ENCODE assay signal across 1 cellular context in the genomic region with DNA sequence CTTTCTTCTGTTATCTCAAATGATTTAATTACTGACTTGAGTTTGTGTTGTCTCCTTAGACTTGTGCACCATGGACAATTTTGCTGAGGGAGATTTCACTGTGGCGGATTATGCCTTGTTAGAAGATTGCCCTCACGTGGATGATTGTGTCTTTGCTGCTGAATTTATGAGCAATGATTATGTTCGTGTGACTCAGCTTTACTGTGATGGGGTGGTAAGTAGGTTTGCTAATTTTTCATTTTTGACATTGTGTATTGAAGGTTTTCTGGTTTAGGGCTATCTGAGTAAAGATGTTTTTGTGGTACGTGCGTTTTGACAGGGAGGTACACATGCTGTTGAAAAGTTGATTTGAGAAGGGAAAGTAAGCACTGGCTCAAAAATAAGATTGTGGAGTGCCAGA.
TF ChIP-seq lines count a peak whose summit lies in the region.

No MANE protein-coding gene starts in this region.

TF ChIP-seq in K562, 482 proteins besides CTCF, POLR2A, EP300 and RAD21 (continued from another document and continues in another):
- TF ChIP-seq, protein P1, sequence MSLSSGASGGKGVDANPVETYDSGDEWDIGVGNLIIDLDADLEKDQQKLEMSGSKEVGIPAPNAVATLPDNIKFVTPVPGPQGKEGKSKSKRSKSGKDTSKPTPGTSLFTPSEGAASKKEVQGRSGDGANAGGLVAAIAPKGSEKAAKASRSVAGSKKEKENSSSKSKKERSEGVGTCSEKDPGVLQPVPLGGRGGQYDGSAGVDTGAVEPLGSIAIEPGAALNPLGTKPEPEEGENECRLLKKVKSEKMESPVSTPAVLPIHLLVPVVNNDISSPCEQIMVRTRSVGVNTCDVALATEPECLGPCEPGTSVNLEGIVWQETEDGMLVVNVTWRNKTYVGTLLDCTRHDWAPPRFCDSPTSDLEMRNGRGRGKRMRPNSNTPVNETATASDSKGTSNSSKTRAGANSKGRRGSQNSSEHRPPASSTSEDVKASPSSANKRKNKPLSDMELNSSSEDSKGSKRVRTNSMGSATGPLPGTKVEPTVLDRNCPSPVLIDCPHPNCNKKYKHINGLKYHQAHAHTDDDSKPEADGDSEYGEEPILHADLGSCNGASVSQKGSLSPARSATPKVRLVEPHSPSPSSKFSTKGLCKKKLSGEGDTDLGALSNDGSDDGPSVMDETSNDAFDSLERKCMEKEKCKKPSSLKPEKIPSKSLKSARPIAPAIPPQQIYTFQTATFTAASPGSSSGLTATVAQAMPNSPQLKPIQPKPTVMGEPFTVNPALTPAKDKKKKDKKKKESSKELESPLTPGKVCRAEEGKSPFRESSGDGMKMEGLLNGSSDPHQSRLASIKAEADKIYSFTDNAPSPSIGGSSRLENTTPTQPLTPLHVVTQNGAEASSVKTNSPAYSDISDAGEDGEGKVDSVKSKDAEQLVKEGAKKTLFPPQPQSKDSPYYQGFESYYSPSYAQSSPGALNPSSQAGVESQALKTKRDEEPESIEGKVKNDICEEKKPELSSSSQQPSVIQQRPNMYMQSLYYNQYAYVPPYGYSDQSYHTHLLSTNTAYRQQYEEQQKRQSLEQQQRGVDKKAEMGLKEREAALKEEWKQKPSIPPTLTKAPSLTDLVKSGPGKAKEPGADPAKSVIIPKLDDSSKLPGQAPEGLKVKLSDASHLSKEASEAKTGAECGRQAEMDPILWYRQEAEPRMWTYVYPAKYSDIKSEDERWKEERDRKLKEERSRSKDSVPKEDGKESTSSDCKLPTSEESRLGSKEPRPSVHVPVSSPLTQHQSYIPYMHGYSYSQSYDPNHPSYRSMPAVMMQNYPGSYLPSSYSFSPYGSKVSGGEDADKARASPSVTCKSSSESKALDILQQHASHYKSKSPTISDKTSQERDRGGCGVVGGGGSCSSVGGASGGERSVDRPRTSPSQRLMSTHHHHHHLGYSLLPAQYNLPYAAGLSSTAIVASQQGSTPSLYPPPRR (CRISPR knock-in tag; IDR thresholded peaks at IDR 0.05; ENCODE audit: borderline replicate concordance), result no peak
- TF ChIP-seq CGGBP1 (CRISPR knock-in tag; IDR thresholded peaks at IDR 0.05) (no peak), MAFG (tag; conservative IDR thresholded peaks at IDR 0.05) (peak; percentile 95), GMEB1 (CRISPR knock-in tag; IDR thresholded peaks at IDR 0.05) (no peak), HDGF (IDR thresholded peaks at IDR 0.05) (0 out of 2 replicates have a peak, but pooled peaks have one; percentile 58), ARID2 (IDR thresholded peaks at IDR 0.05) (peak; percentile 51; the same call in 1 of the 2 replicates), ZNF764 (CRISPR knock-in tag; IDR thresholded peaks at IDR 0.05; ENCODE audit: low read depth) (peak; percentile 79; the same call in 1 of the 2 replicates), MLLT1 (IDR thresholded peaks at IDR 0.05) (peak in 1 of 2 experiments; percentile 40; a peak in 1 of 4 replicates), SMAD4 (CRISPR knock-in tag; conservative IDR thresholded peaks at IDR 0.05) (no peak), NFATC3 (IDR thresholded peaks at IDR 0.05) (no peak), CC2D1A (IDR thresholded peaks at IDR 0.05) (0 out of 2 replicates have a peak, but pooled peaks have one; percentile 33), ZNF511 (CRISPR knock-in tag; IDR thresholded peaks at IDR 0.05) (no peak), NKRF (IDR thresholded peaks at IDR 0.05; ENCODE audit: borderline replicate concordance) (peak; percentile 41; the same call in 1 of the 2 replicates), CBX1 (IDR thresholded peaks at IDR 0.05; ENCODE audit: low read depth) (no peak), PRMT5 (CRISPR knock-in tag; IDR thresholded peaks at IDR 0.05) (no peak), IFI16 (CRISPR knock-in tag; IDR thresholded peaks at IDR 0.05) (no peak), ATF4 (CRISPR knock-in tag; IDR thresholded peaks at IDR 0.05) (no peak), SAFB2 (IDR thresholded peaks at IDR 0.05; ENCODE audit: borderline replicate concordance, low read depth, low read length, severe bottlenecking) (no peak), ZNF41 (CRISPR knock-in tag; conservative IDR thresholded peaks at IDR 0.05) (no peak), SMARCA5 (IDR thresholded peaks at IDR 0.05) (0 out of 2 replicates have a peak, but pooled peaks have one; percentile 32), MBD2 (IDR thresholded peaks at IDR 0.05; ENCODE audit: borderline replicate concordance, low read depth) (no peak), SOX6 (IDR thresholded peaks at IDR 0.05) (peak; percentile 52; the same call in 1 of the 2 replicates), ELF4 (CRISPR knock-in tag; IDR thresholded peaks at IDR 0.05) (peak; percentile 56; the same call in 1 of the 2 replicates), PHF21A (IDR thresholded peaks at IDR 0.05; ENCODE audit: borderline replicate concordance, low read depth) (no peak), GATAD2A (IDR thresholded peaks at IDR 0.05) (no peak)
- TF ChIP-seq, protein P2, sequence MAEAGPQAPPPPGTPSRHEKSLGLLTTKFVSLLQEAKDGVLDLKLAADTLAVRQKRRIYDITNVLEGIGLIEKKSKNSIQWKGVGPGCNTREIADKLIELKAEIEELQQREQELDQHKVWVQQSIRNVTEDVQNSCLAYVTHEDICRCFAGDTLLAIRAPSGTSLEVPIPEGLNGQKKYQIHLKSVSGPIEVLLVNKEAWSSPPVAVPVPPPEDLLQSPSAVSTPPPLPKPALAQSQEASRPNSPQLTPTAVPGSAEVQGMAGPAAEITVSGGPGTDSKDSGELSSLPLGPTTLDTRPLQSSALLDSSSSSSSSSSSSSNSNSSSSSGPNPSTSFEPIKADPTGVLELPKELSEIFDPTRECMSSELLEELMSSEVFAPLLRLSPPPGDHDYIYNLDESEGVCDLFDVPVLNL (CRISPR knock-in tag; IDR thresholded peaks at IDR 0.05; ENCODE audit: low read depth), result no peak
- TF ChIP-seq, protein P3, sequence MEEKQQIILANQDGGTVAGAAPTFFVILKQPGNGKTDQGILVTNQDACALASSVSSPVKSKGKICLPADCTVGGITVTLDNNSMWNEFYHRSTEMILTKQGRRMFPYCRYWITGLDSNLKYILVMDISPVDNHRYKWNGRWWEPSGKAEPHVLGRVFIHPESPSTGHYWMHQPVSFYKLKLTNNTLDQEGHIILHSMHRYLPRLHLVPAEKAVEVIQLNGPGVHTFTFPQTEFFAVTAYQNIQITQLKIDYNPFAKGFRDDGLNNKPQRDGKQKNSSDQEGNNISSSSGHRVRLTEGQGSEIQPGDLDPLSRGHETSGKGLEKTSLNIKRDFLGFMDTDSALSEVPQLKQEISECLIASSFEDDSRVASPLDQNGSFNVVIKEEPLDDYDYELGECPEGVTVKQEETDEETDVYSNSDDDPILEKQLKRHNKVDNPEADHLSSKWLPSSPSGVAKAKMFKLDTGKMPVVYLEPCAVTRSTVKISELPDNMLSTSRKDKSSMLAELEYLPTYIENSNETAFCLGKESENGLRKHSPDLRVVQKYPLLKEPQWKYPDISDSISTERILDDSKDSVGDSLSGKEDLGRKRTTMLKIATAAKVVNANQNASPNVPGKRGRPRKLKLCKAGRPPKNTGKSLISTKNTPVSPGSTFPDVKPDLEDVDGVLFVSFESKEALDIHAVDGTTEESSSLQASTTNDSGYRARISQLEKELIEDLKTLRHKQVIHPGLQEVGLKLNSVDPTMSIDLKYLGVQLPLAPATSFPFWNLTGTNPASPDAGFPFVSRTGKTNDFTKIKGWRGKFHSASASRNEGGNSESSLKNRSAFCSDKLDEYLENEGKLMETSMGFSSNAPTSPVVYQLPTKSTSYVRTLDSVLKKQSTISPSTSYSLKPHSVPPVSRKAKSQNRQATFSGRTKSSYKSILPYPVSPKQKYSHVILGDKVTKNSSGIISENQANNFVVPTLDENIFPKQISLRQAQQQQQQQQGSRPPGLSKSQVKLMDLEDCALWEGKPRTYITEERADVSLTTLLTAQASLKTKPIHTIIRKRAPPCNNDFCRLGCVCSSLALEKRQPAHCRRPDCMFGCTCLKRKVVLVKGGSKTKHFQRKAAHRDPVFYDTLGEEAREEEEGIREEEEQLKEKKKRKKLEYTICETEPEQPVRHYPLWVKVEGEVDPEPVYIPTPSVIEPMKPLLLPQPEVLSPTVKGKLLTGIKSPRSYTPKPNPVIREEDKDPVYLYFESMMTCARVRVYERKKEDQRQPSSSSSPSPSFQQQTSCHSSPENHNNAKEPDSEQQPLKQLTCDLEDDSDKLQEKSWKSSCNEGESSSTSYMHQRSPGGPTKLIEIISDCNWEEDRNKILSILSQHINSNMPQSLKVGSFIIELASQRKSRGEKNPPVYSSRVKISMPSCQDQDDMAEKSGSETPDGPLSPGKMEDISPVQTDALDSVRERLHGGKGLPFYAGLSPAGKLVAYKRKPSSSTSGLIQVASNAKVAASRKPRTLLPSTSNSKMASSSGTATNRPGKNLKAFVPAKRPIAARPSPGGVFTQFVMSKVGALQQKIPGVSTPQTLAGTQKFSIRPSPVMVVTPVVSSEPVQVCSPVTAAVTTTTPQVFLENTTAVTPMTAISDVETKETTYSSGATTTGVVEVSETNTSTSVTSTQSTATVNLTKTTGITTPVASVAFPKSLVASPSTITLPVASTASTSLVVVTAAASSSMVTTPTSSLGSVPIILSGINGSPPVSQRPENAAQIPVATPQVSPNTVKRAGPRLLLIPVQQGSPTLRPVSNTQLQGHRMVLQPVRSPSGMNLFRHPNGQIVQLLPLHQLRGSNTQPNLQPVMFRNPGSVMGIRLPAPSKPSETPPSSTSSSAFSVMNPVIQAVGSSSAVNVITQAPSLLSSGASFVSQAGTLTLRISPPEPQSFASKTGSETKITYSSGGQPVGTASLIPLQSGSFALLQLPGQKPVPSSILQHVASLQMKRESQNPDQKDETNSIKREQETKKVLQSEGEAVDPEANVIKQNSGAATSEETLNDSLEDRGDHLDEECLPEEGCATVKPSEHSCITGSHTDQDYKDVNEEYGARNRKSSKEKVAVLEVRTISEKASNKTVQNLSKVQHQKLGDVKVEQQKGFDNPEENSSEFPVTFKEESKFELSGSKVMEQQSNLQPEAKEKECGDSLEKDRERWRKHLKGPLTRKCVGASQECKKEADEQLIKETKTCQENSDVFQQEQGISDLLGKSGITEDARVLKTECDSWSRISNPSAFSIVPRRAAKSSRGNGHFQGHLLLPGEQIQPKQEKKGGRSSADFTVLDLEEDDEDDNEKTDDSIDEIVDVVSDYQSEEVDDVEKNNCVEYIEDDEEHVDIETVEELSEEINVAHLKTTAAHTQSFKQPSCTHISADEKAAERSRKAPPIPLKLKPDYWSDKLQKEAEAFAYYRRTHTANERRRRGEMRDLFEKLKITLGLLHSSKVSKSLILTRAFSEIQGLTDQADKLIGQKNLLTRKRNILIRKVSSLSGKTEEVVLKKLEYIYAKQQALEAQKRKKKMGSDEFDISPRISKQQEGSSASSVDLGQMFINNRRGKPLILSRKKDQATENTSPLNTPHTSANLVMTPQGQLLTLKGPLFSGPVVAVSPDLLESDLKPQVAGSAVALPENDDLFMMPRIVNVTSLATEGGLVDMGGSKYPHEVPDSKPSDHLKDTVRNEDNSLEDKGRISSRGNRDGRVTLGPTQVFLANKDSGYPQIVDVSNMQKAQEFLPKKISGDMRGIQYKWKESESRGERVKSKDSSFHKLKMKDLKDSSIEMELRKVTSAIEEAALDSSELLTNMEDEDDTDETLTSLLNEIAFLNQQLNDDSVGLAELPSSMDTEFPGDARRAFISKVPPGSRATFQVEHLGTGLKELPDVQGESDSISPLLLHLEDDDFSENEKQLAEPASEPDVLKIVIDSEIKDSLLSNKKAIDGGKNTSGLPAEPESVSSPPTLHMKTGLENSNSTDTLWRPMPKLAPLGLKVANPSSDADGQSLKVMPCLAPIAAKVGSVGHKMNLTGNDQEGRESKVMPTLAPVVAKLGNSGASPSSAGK (IDR thresholded peaks at IDR 0.05), result no peak
